ENCODE assay signal across 20 cellular contexts in genomic region chr3:59256233-59256632, GRCh38.
"Had no signal": no experiment of that assay in that cellular context is flagged by ENCODE, and none has a peak within 500 bp of the region (broad histone marks: within the 10 kb centered on the region; RNA-seq: fewer than 3 reads in every experiment).

No MANE protein-coding gene starts in this region.

- H3K4me3 ChIP-seq: adrenal gland, ascending aorta, hepatocyte, lower lobe of right lung, prostate gland, tibial artery had no signal

- ATAC-seq: activated T-helper 17 cell treated with anti-CD3 and anti-CD28 coated beads, Interleukin-2, amount 50 U/mL, for 72 hours; left lobe of liver; lower lobe of right lung; naive thymus-derived CD8-positive, alpha-beta T cell; stimulated activated naive CD8-positive, alpha-beta T cell treated with anti-CD3 and anti-CD28 coated beads, Interleukin-15, Interleukin-2, amounts not matched to agents 100 U/mL and 50 U/mL, for 24 hours; WTC11 had no signal

- H3K36me3 ChIP-seq: adrenal gland, ascending aorta, brain microvascular endothelial cell, lower lobe of right lung, prostate gland, tibial artery had no signal

- H3K4me1 ChIP-seq: adrenal gland, ascending aorta, lower lobe of right lung, prostate gland, tibial artery had no signal

- H3K27ac ChIP-seq: adrenal gland, ascending aorta, brain microvascular endothelial cell, hepatocyte, lower lobe of right lung, prostate gland, tibial artery had no signal

- DNase-seq: activated T-cell treated with anti-CD3 and anti-CD28 coated beads, Interleukin-2, amount 50 U/mL, for 1 hour; adrenal gland; brain microvascular endothelial cell; caudate nucleus; effector CD8-positive, alpha-beta T cell; erythroblast; glutamatergic neuron; immature natural killer cell; lower lobe of right lung; naive thymus-derived CD8-positive, alpha-beta T cell; stimulated activated CD4-positive, alpha-beta T cell treated with anti-CD3 and anti-CD28 coated beads, Interleukin-4, amount 100 ng/mL, for 24 hours; stimulated activated naive CD8-positive, alpha-beta T cell treated with anti-CD3 and anti-CD28 coated beads, Interleukin-15, Interleukin-2, amounts not matched to agents 100 U/mL and 50 U/mL, for 24 hours; T1000; tibial artery had no signal

- H3K9me3 ChIP-seq: adrenal gland, ascending aorta, lower lobe of right lung, prostate gland, tibial artery had no signal
